In genomic region chr9:99447951-99448350, GRCh38 we compare ENCODE assay signal across 25 cellular contexts.
"Had no signal": no experiment of that assay in that cellular context is flagged by ENCODE, and none has a peak within 500 bp of the region (broad histone marks: within the 10 kb centered on the region; RNA-seq: fewer than 3 reads in every experiment).

No MANE protein-coding gene starts in this region.

- H3K4me1 ChIP-seq: testis, tibial nerve, transverse colon, upper lobe of left lung, upper lobe of right lung, uterus had no signal

- H3K4me3 ChIP-seq: stomach, suprapubic skin, testis, thoracic aorta, thyroid gland, tibial artery, tibial nerve, transverse colon, upper lobe of left lung, upper lobe of right lung, uterus, vagina had no signal

- H3K27ac ChIP-seq: stomach, suprapubic skin, testis, thoracic aorta, thyroid gland, tibial artery, tibial nerve, transverse colon, upper lobe of left lung, upper lobe of right lung, uterus, vagina had no signal

- ATAC-seq: stimulated activated effector memory CD8-positive, alpha-beta T cell treated with anti-CD3 and anti-CD28 coated beads, Interleukin-12 subunit alpha, Interleukin-12 subunit beta, amount 100 ng/mL, for 72 hours; stimulated activated memory B cell treated with anti-CD40 and anti-IgM and Interleukin-4, amounts not matched to agents 10 μg/mL and 1 μg/mL and 100 μg/mL, for 72 hours; stimulated activated naive B cell treated with anti-CD40 and anti-IgM and Interleukin-4, amounts not matched to agents 10 μg/mL and 1 μg/mL and 100 μg/mL, for 72 hours; stimulated activated naive CD8-positive, alpha-beta T cell treated with anti-CD3 and anti-CD28 coated beads, Interleukin-15, amount 100 ng/mL, for 72 hours; stimulated activated naive CD8-positive, alpha-beta T cell treated with anti-CD3 and anti-CD28 coated beads, Interleukin-15, Interleukin-2, amounts not matched to agents 100 U/mL and 50 U/mL, for 24 hours; upper lobe of right lung had no signal

- H3K36me3 ChIP-seq: stomach, suprapubic skin, thoracic aorta, thyroid gland, tibial artery, tibial nerve, transverse colon, upper lobe of left lung, upper lobe of right lung, uterus, vagina had no signal

- H3K9me3 ChIP-seq: stomach, suprapubic skin, testis, thoracic aorta, thyroid gland, tibial artery, transverse colon, upper lobe of left lung, upper lobe of right lung, uterus, vagina had no signal

- H3K27me3 ChIP-seq: testis, thyroid gland, tibial artery, tibial nerve, transverse colon, upper lobe of left lung, upper lobe of right lung, uterus, vagina had no signal

- DNase-seq: stimulated activated CD4-positive, alpha-beta T cell treated with anti-CD3 and anti-CD28 coated beads, Interleukin-2, amount 100 ng/mL, for 48 hours; stimulated activated CD4-positive, alpha-beta T cell treated with anti-CD3 and anti-CD28 coated beads, Interleukin-4, amount 100 ng/mL, for 1 hour; stimulated activated CD4-positive, alpha-beta T cell treated with anti-CD3 and anti-CD28 coated beads, Interleukin-4, amount 100 ng/mL, for 24 hours; stimulated activated CD4-positive, alpha-beta T cell treated with anti-CD3 and anti-CD28 coated beads, Interleukin-4, amount 100 ng/mL, for 4 hours; stimulated activated CD8-positive, alpha-beta memory T cell treated with anti-CD3 and anti-CD28 coated beads, Interleukin-4, amount 100 ng/mL, for 48 hours; stimulated activated naive B cell treated with anti-CD40 and anti-IgM and Interleukin-4, amounts not matched to agents 10 μg/mL and 1 μg/mL and 100 μg/mL, for 72 hours; stimulated activated naive CD4-positive, alpha-beta T cell; stimulated activated naive CD4-positive, alpha-beta T cell treated with Interleukin-2 at 50 U/mL for 16 hours; stimulated activated naive CD8-positive, alpha-beta T cell treated with anti-CD3 and anti-CD28 coated beads, Interleukin-15, amount 100 ng/mL, for 72 hours; stimulated activated naive CD8-positive, alpha-beta T cell treated with anti-CD3 and anti-CD28 coated beads, Interleukin-15, Interleukin-2, amounts not matched to agents 100 U/mL and 50 U/mL, for 24 hours; stomach; substantia nigra; testis; thyroid gland; tibial artery; transverse colon; upper lobe of left lung; upper lobe of right lung; uterus had no signal
